ENCODE assay signal across 28 cellular contexts in the genomic region with DNA sequence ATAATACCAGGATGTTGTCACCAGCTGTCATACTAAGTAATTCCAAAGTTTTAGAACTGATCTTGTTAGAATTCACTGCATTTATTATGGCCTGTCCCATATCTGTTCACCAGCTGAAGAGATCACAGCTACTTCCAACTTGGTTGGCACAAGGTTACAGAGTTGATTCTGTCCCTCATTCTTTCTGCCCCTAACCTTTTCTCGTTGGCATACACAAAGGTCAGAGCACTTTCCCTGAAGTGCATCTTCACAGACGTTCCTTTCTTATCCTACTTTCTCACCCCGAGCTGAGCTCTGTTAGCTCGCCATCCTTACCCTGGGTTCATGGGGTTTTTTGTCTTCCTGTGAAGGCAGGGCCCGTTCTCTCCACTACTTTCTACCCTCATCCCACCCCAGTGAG.
"Had no signal": no experiment of that assay in that cellular context is flagged by ENCODE, and none has a peak within 500 bp of the region (broad histone marks: within the 10 kb centered on the region; RNA-seq: fewer than 3 reads in every experiment).

No MANE protein-coding gene starts in this region.

- H3K27me3 ChIP-seq: brain microvascular endothelial cell, dorsolateral prefrontal cortex had no signal

- ATAC-seq: activated CD4-positive, alpha-beta T cell treated with anti-CD3 and anti-CD28 coated beads for 36 hours; activated CD8-positive, alpha-beta memory T cell treated with anti-CD3 and anti-CD28 coated beads, Interleukin-2, amount 10 ng/mL, durations not matched to agents 7 days and 5 days; activated CD8-positive, alpha-beta T cell treated with anti-CD3 and anti-CD28 coated beads, Interleukin-2, amount 10 ng/mL, durations not matched to agents 7 days and 5 days; esophagus mucosa; T-cell had no signal

- H3K36me3 ChIP-seq: brain microvascular endothelial cell had no signal

- DNase-seq: activated CD4-positive, alpha-beta memory T cell treated with anti-CD3 and anti-CD28 coated beads for 36 hours; activated CD4-positive, alpha-beta T cell treated with anti-CD3 and anti-CD28 coated beads for 36 hours; activated CD4-positive, alpha-beta T cell treated with anti-CD3 and anti-CD28 coated beads, Interleukin-2, amount 10 ng/mL, durations not matched to agents 24 days and 14 days; activated CD4-positive, CD25-positive, alpha-beta regulatory T cell; activated CD4-positive, CD25-positive, alpha-beta regulatory T cell treated with anti-CD3 and anti-CD28 coated beads, Interleukin-2, amount 50 U/mL, for 72 hours; activated CD8-positive, alpha-beta memory T cell treated with anti-CD3 and anti-CD28 coated beads, Interleukin-2, amount 10 ng/mL, durations not matched to agents 7 days and 5 days; activated CD8-positive, alpha-beta memory T cell treated with anti-CD3 and anti-CD28 coated beads, Interleukin-2, amount 50 U/mL, for 4 hours; activated CD8-positive, alpha-beta T cell treated with anti-CD3 and anti-CD28 coated beads, Interleukin-2, amount 10 ng/mL, durations not matched to agents 7 days and 5 days; activated effector memory CD4-positive, alpha-beta T cell treated with anti-CD3 and anti-CD28 coated beads, Interleukin-2, amount 50 U/mL, for 16 hours; activated naive CD4-positive, alpha-beta T cell treated with anti-CD3 and anti-CD28 coated beads for 36 hours; activated naive CD8-positive, alpha-beta T cell treated with anti-CD3 and anti-CD28 coated beads, Interleukin-2, amount 10 ng/mL, durations not matched to agents 7 days and 5 days; activated T-cell treated with anti-CD3 and anti-CD28 coated beads, Interleukin-2, amount 50 U/mL, for 1 hour; activated T-cell treated with anti-CD3 and anti-CD28 coated beads, Interleukin-2, amount 50 U/mL, for 48 hours; amniotic stem cell; anterior cingulate cortex; brain microvascular endothelial cell; dorsolateral prefrontal cortex; effector memory CD4-positive, alpha-beta T cell; endodermal cell; foreskin fibroblast; head of caudate nucleus; T-cell; T1000 had no signal

- FAIRE-seq: astrocyte, bronchial epithelial cell, frontal cortex had no signal

- H3K27ac ChIP-seq: brain microvascular endothelial cell, coronary artery, dorsolateral prefrontal cortex had no signal

- H3K4me3 ChIP-seq: coronary artery, dorsolateral prefrontal cortex had no signal
